Comparison of ENCODE assay signal across 16 cellular contexts in the genomic region with DNA sequence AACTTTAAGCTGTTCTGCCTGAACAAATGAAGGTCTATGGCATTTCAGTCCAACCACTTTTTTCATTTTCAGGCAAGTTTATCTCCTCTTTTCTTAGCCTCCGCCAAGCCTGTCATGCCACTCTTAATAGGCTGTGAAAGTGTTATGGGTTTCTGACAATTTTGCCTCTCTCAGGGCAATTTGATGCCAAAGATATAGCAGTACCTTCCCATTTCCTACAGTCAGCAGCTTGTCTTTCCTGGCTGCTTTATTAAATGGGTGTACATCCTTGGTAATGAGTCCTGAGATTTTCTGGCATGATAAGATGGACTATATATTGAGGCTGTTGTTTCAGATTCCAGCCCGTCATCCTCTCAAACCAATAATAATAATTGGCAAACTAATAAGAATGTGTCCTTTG.
DNase-seq lines count a peak whose midpoint lies in the region; ATAC-seq and TF ChIP-seq lines count a peak whose summit lies in the region.
"Had no signal": no experiment of that assay in that cellular context is flagged by ENCODE, and none has a peak within 500 bp of the region (broad histone marks: within the 10 kb centered on the region; RNA-seq: fewer than 3 reads in every experiment).

No MANE protein-coding gene starts in this region.

- H2BK120ac ChIP-seq in mesendoderm (ENCODE audit: low read depth, low read length) = no peak overlapping the region

- H3K23ac ChIP-seq in mesendoderm (ENCODE audit: low read length) = no peak overlapping the region

- H3K27me3 ChIP-seq in mesendoderm (ENCODE audit: insufficient read depth, low read length, poor library complexity) = no peaks in the 10 kb centered on the region
- no peaks in the 10 kb centered on the region for H3K27me3 ChIP-seq in vagina
- H3K27me3 ChIP-seq in foreskin keratinocyte = peaks cover 2% of the 10 kb centered on the region
- no peaks in the 10 kb centered on the region for H3K27me3 ChIP-seq in gastrocnemius medialis
- no peaks in the 10 kb centered on the region for H3K27me3 ChIP-seq in MG63
- H3K27me3 ChIP-seq: SJCRH30 had no signal

- no peak for TF ChIP-seq POLR2A in vagina (IDR thresholded peaks at IDR 0.05)
- TF ChIP-seq POLR2A in gastrocnemius medialis (IDR thresholded peaks at IDR 0.05) = no peak

- H3K9ac ChIP-seq in mesendoderm (ENCODE audit: low read length) = no peak overlapping the region

- H2BK15ac ChIP-seq in mesendoderm (replicated peaks; ENCODE audit: low read depth) = no peak overlapping the region

- no peak overlapping the region for H3K18ac ChIP-seq in mesendoderm (ENCODE audit: low read length)

- no peak overlapping the region for H4K8ac ChIP-seq in mesendoderm (ENCODE audit: low read depth, low read length)

- no peak overlapping the region for H3K4me3 ChIP-seq in coronary artery
- H3K4me3 ChIP-seq in mesendoderm (ENCODE audit: low read length) = no peak overlapping the region
- no peak overlapping the region for H3K4me3 ChIP-seq in vagina
- H3K4me3 ChIP-seq in gastrocnemius medialis = no peak overlapping the region
- H3K4me3 ChIP-seq in MG63 = no peak overlapping the region
- H3K4me3 ChIP-seq: SJCRH30 had no signal

- H3K9me3 ChIP-seq in vagina (no peaks in the 10 kb centered on the region), gastrocnemius medialis (no peaks in the 10 kb centered on the region), MG63 (no peaks in the 10 kb centered on the region)
- H3K9me3 ChIP-seq: SJCRH30 had no signal

- intact Hi-C loops in vagina (cut with DNase I) = no loop called here
- intact Hi-C loops in gastrocnemius medialis (cut with DNase I; ENCODE audit: low total_unique reads) = no loop called here

- H3K4me2 ChIP-seq in mesendoderm (ENCODE audit: low read length) = no peak overlapping the region

- TF ChIP-seq CTCF in coronary artery (IDR thresholded peaks at IDR 0.05) = no peak
- TF ChIP-seq CTCF in vagina (IDR thresholded peaks at IDR 0.05) = no peak
- TF ChIP-seq CTCF in foreskin keratinocyte (conservative IDR thresholded peaks at IDR 0.05) = no peak
- TF ChIP-seq CTCF in gastrocnemius medialis (IDR thresholded peaks at IDR 0.05 in 4 of 5, conservative IDR thresholded peaks at IDR 0.05 in 1 of 5) = no peak

- H3K4me1 ChIP-seq in mesendoderm (ENCODE audit: control insufficient read depth, low read depth, low read length) (no peaks in the 10 kb centered on the region), vagina (peaks cover 13% of the 10 kb centered on the region), foreskin keratinocyte (no peaks in the 10 kb centered on the region), gastrocnemius medialis (peaks cover 36 to 46% of the 10 kb centered on the region in 2 donors)
- H3K4me1 ChIP-seq: SJCRH30 had no signal

- H3K36me3 ChIP-seq in mesendoderm (ENCODE audit: control insufficient read depth, insufficient read depth, low read length) = no peaks in the 10 kb centered on the region
- no peaks in the 10 kb centered on the region for H3K36me3 ChIP-seq in vagina
- H3K36me3 ChIP-seq in gastrocnemius medialis = no peaks in the 10 kb centered on the region
- no peaks in the 10 kb centered on the region for H3K36me3 ChIP-seq in MG63
- H3K36me3 ChIP-seq: SJCRH30 had no signal

- peak overlapping the region; percentile 46 to 64 for H3K27ac ChIP-seq in coronary artery
- H3K27ac ChIP-seq in mesendoderm (ENCODE audit: low read depth, low read length) = no peak overlapping the region
- peak overlapping the region; percentile 26 for H3K27ac ChIP-seq in vagina
- no peak overlapping the region for H3K27ac ChIP-seq in foreskin keratinocyte
- H3K27ac ChIP-seq in gastrocnemius medialis = peak overlapping the region in 1 of 4 donors; percentile 10
- H3K27ac ChIP-seq: C4-2B, SJCRH30 had no signal

- H3K56ac ChIP-seq in mesendoderm (ENCODE audit: low read length) = no peak overlapping the region

- H4K5ac ChIP-seq in mesendoderm (ENCODE audit: low read length) = no peak overlapping the region

- ATAC-seq in foreskin keratinocyte (no peak), gastrocnemius medialis (no peak)

- no peak overlapping the region for H2AK5ac ChIP-seq in mesendoderm (ENCODE audit: low read length)

- no CpG with 5 or more reads among the region's 2 CpGs for WGBS in mesendoderm (ENCODE audit: extremely low coverage, insufficient coverage, low lambda C conversion rate)

- no peak overlapping the region for H2BK5ac ChIP-seq in mesendoderm (ENCODE audit: low read length)

- in situ Hi-C loops in gastrocnemius medialis (cut with MboI; ENCODE audit: low sequenced_read_pairs in 4 of 4) = no loop called here

- no peaks in the 10 kb centered on the region for H3K79me2 ChIP-seq in mesendoderm (ENCODE audit: control insufficient read depth, insufficient read depth, low read length)

- H3K79me1 ChIP-seq in mesendoderm (ENCODE audit: low read length) = no peaks in the 10 kb centered on the region

- DNase-seq in DMS79 treated with DMSO at 0.1 percent for 48 hours (lab: John Stamatoyannopoulos, UW) = peak; percentile 43
- DNase-seq in coronary artery (ENCODE audit: low spot score) = no peak
- no peak for DNase-seq in mesendoderm
- DNase-seq in vagina (ENCODE audit: extremely low spot score in 2 of 2) = no peak
- DNase-seq in foreskin keratinocyte = no peak
- no peak for DNase-seq in gastrocnemius medialis
- DNase-seq in MG63 = no peak
- DNase-seq: Kasumi-1, NCI-H1048, NCI-H1417 treated with DMSO at 0.1 percent for 48 hours, NCI-H187, NCI-H446 treated with DMSO at 0.1 percent for 48 hours, NCI-H526 treated with DMSO at 0.1 percent for 48 hours, OCI-M1 had no signal

- H3K4ac ChIP-seq in mesendoderm (ENCODE audit: low read depth, low read length) = peak overlapping the region; percentile 16

Comparison
In these comparisons a context has a peak if more than half of its experiments do, and no peak if none do; other contexts are left out.
1. H3K27ac ChIP-seq: peak in coronary artery (2 of 2) and vagina (single experiment); none in mesendoderm (single experiment) and foreskin keratinocyte (single experiment).